25 cellular contexts compared by ENCODE assay signal in the genomic region with DNA sequence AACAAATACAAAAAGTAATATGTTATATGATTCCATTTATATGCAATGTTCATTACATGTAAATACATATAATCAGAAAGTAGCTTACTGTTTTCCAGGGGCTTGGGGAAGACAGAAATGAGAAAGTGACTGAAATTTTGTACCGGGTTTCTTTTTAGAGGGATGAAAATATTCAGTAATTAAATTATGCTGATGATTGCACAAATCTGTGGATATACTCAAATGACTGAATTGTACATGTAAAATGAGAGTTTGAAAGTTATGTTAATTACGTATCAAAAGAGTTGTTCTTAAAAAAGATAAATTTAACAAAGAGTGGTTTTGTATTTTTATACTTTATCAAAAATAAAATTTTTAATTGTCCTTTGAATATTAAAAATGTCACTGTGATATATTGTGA.
DNase-seq lines count a peak whose midpoint lies in the region; ATAC-seq, FAIRE-seq and TF ChIP-seq lines count a peak whose summit lies in the region.
"Had no signal": no experiment of that assay in that cellular context is flagged by ENCODE, and none has a peak within 500 bp of the region (broad histone marks: within the 10 kb centered on the region; RNA-seq: fewer than 3 reads in every experiment).

No MANE protein-coding gene starts in this region.

- no peak overlapping the region for H3K4me2 ChIP-seq in A549
- no peak overlapping the region for H3K4me2 ChIP-seq in K562 (ENCODE audit: insufficient read depth, low read length)
- H3K4me2 ChIP-seq: BLaER1 had no signal

- in situ Hi-C loops in K562 (cut with MboI) = no loop called here

- CTCF ChIA-PET in A549 (lab: Yijun Ruan, JAX) = no interaction called here
- CTCF ChIA-PET in K562 (lab: Yijun Ruan, JAX; ENCODE audit: low intra/inter-chr PET ratio) = no interaction called here

- DNase-seq in A549 (ENCODE audit: low read depth in 1 of 2, low spot score in 1 of 2) = no peak
- no peak for DNase-seq in K562 (ENCODE audit: extremely low read depth in 1 of 4, low spot score in 3 of 4)
- DNase-seq in glomerular visceral epithelial cell (ENCODE audit: extremely low spot score) = no peak
- DNase-seq in mesenteric fat pad (ENCODE audit: low spot score) = no peak
- DNase-seq: 8988T; ACHN; BE2C; C1 segment of cervical spinal cord; CD4-positive, alpha-beta memory T cell; CD4-positive, CD25-positive, alpha-beta regulatory T cell; CD8-positive, alpha-beta memory T cell; COR-L47; DMS 273 treated with DMSO at 0.1 percent for 48 hours; DMS153; DMS53; DMS79; DND-41; EL; GDM1 had no signal

- intact Hi-C loops in K562 (cut with micrococcal nuclease) = no loop called here

- no peaks in the 10 kb centered on the region for H3K4me1 ChIP-seq in A549
- no peaks in the 10 kb centered on the region for H3K4me1 ChIP-seq in K562 (replicated peaks in 1 of 2; ENCODE audit: control insufficient read depth in 2 of 2, insufficient read depth in 2 of 2, low read length in 2 of 2)
- H3K4me1 ChIP-seq: BE2C, BLaER1 had no signal

- no peaks in the 10 kb centered on the region for H3K27me3 ChIP-seq in K562 (ENCODE audit: control insufficient read depth in 2 of 2, insufficient read depth in 2 of 2, low read length in 2 of 2)
- H3K27me3 ChIP-seq: BE2C, BLaER1 had no signal

- peak; percentile 34 for FAIRE-seq in A204.1 (lab: Jason Lieb, UNC)
- no peak for FAIRE-seq in A549 (lab: Jason Lieb, UNC)
- no peak for FAIRE-seq in K562 (lab: Jason Lieb, UNC)
- FAIRE-seq: GM12878, GM12892, GM18507 had no signal

- H3K9me3 ChIP-seq in A549 = no peaks in the 10 kb centered on the region
- no peaks in the 10 kb centered on the region for H3K9me3 ChIP-seq in K562 (replicated peaks; ENCODE audit: control insufficient read depth, insufficient read depth, low read depth, low read length)
- H3K9me3 ChIP-seq: BE2C had no signal

- TF ChIP-seq RAD21 in A549 (conservative IDR thresholded peaks at IDR 0.05 in 1 of 2, IDR thresholded peaks at IDR 0.05 in 1 of 2) (no peak), K562 (CRISPR knock-in tag; conservative IDR thresholded peaks at IDR 0.05 in 1 of 2, IDR thresholded peaks at IDR 0.05 in 1 of 2) (no peak)

- no peak overlapping the region for H3K27ac ChIP-seq in A549
- no peak overlapping the region for H3K27ac ChIP-seq in K562 (ENCODE audit: extremely low read depth, low read depth, low read length)
- H3K27ac ChIP-seq: BLaER1 had no signal

- POLR2A ChIA-PET in A549 (lab: Yijun Ruan, JAX) = no interaction called here
- POLR2A ChIA-PET in K562 (lab: Yijun Ruan, JAX) = no interaction called here

- no peaks in the 10 kb centered on the region for H3K79me2 ChIP-seq in K562 (ENCODE audit: control insufficient read depth, insufficient read depth, low read length)

- H3K9me1 ChIP-seq in K562 (ENCODE audit: control insufficient read depth, insufficient read depth, low read length) = no peaks in the 10 kb centered on the region

- WGBS in A549 (ENCODE audit: missing lambda C conversion rate) = 40% methylated on average over 2 of the region's 2 CpGs
- WGBS in K562 (ENCODE audit: insufficient coverage, low coverage, missing lambda C conversion rate) = 3% methylated on average over 2 of the region's 2 CpGs

- TF ChIP-seq CTCF in A549 (IDR thresholded peaks at IDR 0.05) (no peak), K562 (IDR thresholded peaks at IDR 0.05 in 2 of 3, conservative IDR thresholded peaks at IDR 0.05 in 1 of 3; ENCODE audit: insufficient read depth in 2 of 3, low read depth in 1 of 3, low read length in 3 of 3) (no peak)

- ATAC-seq in A549 (no peak), K562 (no peak), GM19397 (IDR thresholded peaks at IDR 0.05; ENCODE audit: unreplicated experiment) (no peak)
- ATAC-seq: GM12878 had no signal

- no peak overlapping the region for H3K9ac ChIP-seq in K562 (ENCODE audit: insufficient read depth in 1 of 2, low read depth in 2 of 2, low read length in 2 of 2)
- H3K9ac ChIP-seq: BLaER1 had no signal

- no peak overlapping the region for H2AFZ ChIP-seq in K562 (ENCODE audit: low read depth, low read length)

- TF ChIP-seq POLR2A in A549 (IDR thresholded peaks at IDR 0.05; ENCODE audit: low read length) (no peak), K562 (conservative IDR thresholded peaks at IDR 0.05) (no peak)

- TF ChIP-seq EP300 in A549 (IDR thresholded peaks at IDR 0.05) (no peak), K562 (IDR thresholded peaks at IDR 0.05; ENCODE audit: low read length) (no peak)

- H3K4me3 ChIP-seq in A549 (no peak overlapping the region), K562 (no peak overlapping the region)
- H3K4me3 ChIP-seq: BLaER1, GM12878 had no signal

- no TSS peak for BruUV-seq in K562 (replicated peaks; lab: Mats Ljungman, UMichigan)

- no peaks in the 10 kb centered on the region for H3K36me3 ChIP-seq in K562 (ENCODE audit: control insufficient read depth, insufficient read depth, low read length)
- H3K36me3 ChIP-seq: BE2C, BLaER1 had no signal

- H4K20me1 ChIP-seq in K562 (replicated peaks; ENCODE audit: control insufficient read depth, insufficient read depth, low read length) = no peaks in the 10 kb centered on the region
- H4K20me1 ChIP-seq: BLaER1 had no signal

TF ChIP-seq in A549, 52 proteins besides CTCF, POLR2A, EP300 and RAD21:
- TF ChIP-seq CHD4 (IDR thresholded peaks at IDR 0.05; ENCODE audit: borderline replicate concordance) (no peak), PHF8 (IDR thresholded peaks at IDR 0.05; ENCODE audit: borderline replicate concordance, low read depth) (no peak), MAZ (IDR thresholded peaks at IDR 0.05; ENCODE audit: borderline replicate concordance, low read depth, low read length) (no peak), MYC (IDR thresholded peaks at IDR 0.05; ENCODE audit: borderline replicate concordance, low read length) (no peak), MAFK (IDR thresholded peaks at IDR 0.05; ENCODE audit: partially characterized antibody) (peak; percentile 6), JUN (IDR thresholded peaks at IDR 0.05) (no peak), FOSL2 (IDR thresholded peaks at IDR 0.05) (no peak), FOSL2 (CRISPR knock-in tag; IDR thresholded peaks at IDR 0.05) (no peak), HDAC2 (IDR thresholded peaks at IDR 0.05) (no peak)

TF ChIP-seq in K562, 482 proteins besides CTCF, POLR2A, EP300 and RAD21:
- TF ChIP-seq ZNF316 (IDR thresholded peaks at IDR 0.05) = peak; percentile 42
- no peak for TF ChIP-seq BRD9 (IDR thresholded peaks at IDR 0.05; ENCODE audit: low read depth, partially characterized antibody)
- TF ChIP-seq SLC30A9 (CRISPR knock-in tag; IDR thresholded peaks at IDR 0.05) = no peak
